In the genomic region with DNA sequence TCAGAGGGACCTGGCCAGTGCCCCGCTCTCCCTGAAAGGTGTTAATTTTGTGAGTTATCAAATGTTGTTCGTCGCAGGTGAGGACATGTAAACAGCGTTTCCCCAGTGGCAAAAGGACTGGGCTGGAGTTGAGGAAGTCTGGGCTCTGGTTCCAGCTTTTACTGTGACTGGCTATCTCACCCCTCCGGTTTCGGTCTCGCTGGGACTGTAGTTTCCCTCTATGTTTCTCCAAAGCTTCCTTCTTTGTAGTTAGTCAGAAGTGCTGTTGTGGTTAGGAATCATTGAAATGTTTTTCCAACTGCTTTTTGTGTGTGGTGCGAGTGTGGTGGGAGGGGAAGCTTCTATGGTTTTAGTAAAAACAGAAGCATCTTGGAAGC, we compare ENCODE assay signal across 8 cellular contexts. TPM values are rescaled to one million over a fixed set of nuclear protein-coding genes. Genes with fewer than 3 reads are reported as not detected.
A peak's percentile ranks its signal among the peaks of the same experiment; 100 is the strongest.
DNase-seq lines count a peak whose midpoint lies in the region; ATAC-seq and TF ChIP-seq lines count a peak whose summit lies in the region.
"Had no signal": no experiment of that assay in that cellular context is flagged by ENCODE, and none has a peak within 500 bp of the region (broad histone marks: within the 10 kb centered on the region; RNA-seq: fewer than 3 reads in every experiment).

No MANE protein-coding gene starts in this region.

- CTCF ChIA-PET in WTC11 (lab: Charles Lee): interaction anchor here (0.9 to 2.8 kb wide), 23 partner anchors 9 to 968 kb away, joined by 3 to 77 read pairs (median 6); a partner anchor contains a TSS
- CTCF ChIA-PET in activated CD4-positive, alpha-beta memory T cell treated with anti-CD3 and anti-CD28 coated beads for 36 hours (lab: Charles Lee): interaction anchor here (0.9 to 2.3 kb wide), 6 partner anchors 12 to 338 kb away, joined by 3 to 13 read pairs (median 5); no protein-coding TSS in a partner anchor

- no peaks in the 10 kb centered on the region for H3K9me3 Mint-ChIP-seq in WTC11
- H3K9me3 Mint-ChIP-seq in activated CD4-positive, alpha-beta memory T cell treated with anti-CD3 and anti-CD28 coated beads for 36 hours: no peaks in the 10 kb centered on the region

- peak overlapping the region; percentile 84 for H3K4me3 Mint-ChIP-seq in WTC11
- H3K4me3 Mint-ChIP-seq in activated CD4-positive, alpha-beta memory T cell treated with anti-CD3 and anti-CD28 coated beads for 36 hours: no peak overlapping the region

- H3K27me3 ChIP-seq in HL-60 (ENCODE audit: insufficient read depth, poor library complexity, severe bottlenecking): peaks cover 12% of the 10 kb centered on the region
- no peaks in the 10 kb centered on the region for H3K27me3 ChIP-seq in right cardiac atrium (ENCODE audit: control insufficient read depth, insufficient read depth)
- H3K27me3 ChIP-seq in WERI-Rb-1 (ENCODE audit: insufficient read depth, low read depth, severe bottlenecking): no peaks in the 10 kb centered on the region

- H3K4me3 ChIP-seq in HL-60 (replicated peaks; ENCODE audit: insufficient read depth, low read length) (peak overlapping the region; percentile 15; the same call in 1 of the 2 replicates), right cardiac atrium (ENCODE audit: low read length) (peak overlapping the region; percentile 59), skin epidermis (peak overlapping the region in 3 of 7 experiments; percentile 45 to 68 (median 66)), WERI-Rb-1 (ENCODE audit: low read depth, low read length) (no peak overlapping the region)

- H3K4me1 Mint-ChIP-seq in WTC11: peaks cover 57% of the 10 kb centered on the region
- peaks cover 19% of the 10 kb centered on the region for H3K4me1 Mint-ChIP-seq in activated CD4-positive, alpha-beta memory T cell treated with anti-CD3 and anti-CD28 coated beads for 36 hours (ENCODE audit: low read depth)

- H3K9me3 ChIP-seq in right cardiac atrium (ENCODE audit: control insufficient read depth, low read length) (no peaks in the 10 kb centered on the region), WERI-Rb-1 (ENCODE audit: severe bottlenecking) (no peaks in the 10 kb centered on the region)

- H3K36me3 Mint-ChIP-seq in WTC11: no peaks in the 10 kb centered on the region
- no peaks in the 10 kb centered on the region for H3K36me3 Mint-ChIP-seq in activated CD4-positive, alpha-beta memory T cell treated with anti-CD3 and anti-CD28 coated beads for 36 hours

- no peaks in the 10 kb centered on the region for H3K4me1 ChIP-seq in right cardiac atrium (ENCODE audit: control insufficient read depth, insufficient read depth, low read length)

- no peak overlapping the region for H3K27ac ChIP-seq in HL-60 (replicated peaks)
- H3K27ac ChIP-seq in right cardiac atrium (ENCODE audit: low read length): no peak overlapping the region
- H3K27ac ChIP-seq in skin epidermis: peak overlapping the region in 15 of 21 experiments; percentile 14 to 93 (median 80)
- no peak overlapping the region for H3K27ac ChIP-seq in WERI-Rb-1

- DNase-seq in HL-60 (ENCODE audit: low read depth in 1 of 2, low spot score in 1 of 2) (peak in 1 of 2 experiments; percentile 27), WTC11 (ENCODE audit: low spot score) (no peak), right cardiac atrium (peak in 1 of 3 donors; percentile 36), WERI-Rb-1 (no peak)
- DNase-seq in activated CD4-positive, alpha-beta memory T cell treated with anti-CD3 and anti-CD28 coated beads for 36 hours: no peak
- DNase-seq in activated CD8-positive, alpha-beta memory T cell treated with anti-CD3 and anti-CD28 coated beads for 24 hours: no peak
- DNase-seq: NCI-H345 had no signal

- peaks cover 18% of the 10 kb centered on the region for H3K27me3 Mint-ChIP-seq in WTC11 (ENCODE audit: low read depth)
- H3K27me3 Mint-ChIP-seq in activated CD4-positive, alpha-beta memory T cell treated with anti-CD3 and anti-CD28 coated beads for 36 hours: peaks cover 45% of the 10 kb centered on the region

- ATAC-seq in WTC11 (no peak), right cardiac atrium (peak; percentile 45 to 50)

- H3K27ac Mint-ChIP-seq in WTC11: 0 out of 2 replicates have a peak overlapping the region, but pooled peaks have one; percentile 58
- no peak overlapping the region for H3K27ac Mint-ChIP-seq in activated CD4-positive, alpha-beta memory T cell treated with anti-CD3 and anti-CD28 coated beads for 36 hours

- no peaks in the 10 kb centered on the region for H3K36me3 ChIP-seq in WERI-Rb-1

- WGBS in right cardiac atrium: 26% methylated on average over 8 of the region's 8 CpGs

- TF ChIP-seq CTCF in HL-60 (IDR thresholded peaks at IDR 0.05; ENCODE audit: insufficient read depth, low read length) (no peak), WTC11 (IDR thresholded peaks at IDR 0.05) (no peak), WERI-Rb-1 (IDR thresholded peaks at IDR 0.05; ENCODE audit: low read depth, low read length) (no peak)

- intact Hi-C loops in right cardiac atrium (cut with DNase I): loop anchor here in 2 of 4 donors (5.0 to 10.0 kb wide), 3 partner anchors 96 to 361 kb away; no protein-coding TSS in a partner anchor
- intact Hi-C loops in activated CD4-positive, alpha-beta memory T cell treated with anti-CD3 and anti-CD28 coated beads for 36 hours (cut with micrococcal nuclease): loop anchor here (5.0 kb wide), 1 partner anchor 96 kb away; no protein-coding TSS in a partner anchor

- POLR2A ChIA-PET in WTC11 (lab: Charles Lee): interaction anchor here (0.7 to 1.0 kb wide), 2 partner anchors 13 to 38 kb away, joined by 3 read pairs; no protein-coding TSS in a partner anchor
- POLR2A ChIA-PET in activated CD4-positive, alpha-beta memory T cell treated with anti-CD3 and anti-CD28 coated beads for 36 hours (lab: Charles Lee): no interaction called here

TF ChIP-seq in WTC11, 78 proteins besides CTCF, POLR2A, EP300 and RAD21:
- TF ChIP-seq FOXP1 (CRISPR knock-in tag; IDR thresholded peaks at IDR 0.05; ENCODE audit: borderline replicate concordance) (no peak), SOX15 (CRISPR knock-in tag; IDR thresholded peaks at IDR 0.05) (no peak), RORB (CRISPR knock-in tag; IDR thresholded peaks at IDR 0.05) (no peak), NR2C2 (CRISPR knock-in tag; IDR thresholded peaks at IDR 0.05) (no peak), SMAD3 (CRISPR knock-in tag; IDR thresholded peaks at IDR 0.05; ENCODE audit: borderline replicate concordance) (no peak), NFATC4 (CRISPR knock-in tag; IDR thresholded peaks at IDR 0.05) (no peak), NFYB (CRISPR knock-in tag; conservative IDR thresholded peaks at IDR 0.05; ENCODE audit: low read depth) (no peak), ELF4 (CRISPR knock-in tag; IDR thresholded peaks at IDR 0.05; ENCODE audit: low read depth) (no peak), NR1H2 (CRISPR knock-in tag; IDR thresholded peaks at IDR 0.05) (no peak), ZNF219 (CRISPR knock-in tag; IDR thresholded peaks at IDR 0.05; ENCODE audit: borderline replicate concordance) (no peak)

RNA-seq across cellular contexts. Expression of a gene that starts 1.0 kb away (rescaled TPM):
- total RNA-seq in WTC11 (2021): 4.4 to 5.9 TPM (median 5.7 TPM) in 3 replicates
- 1 to 10 TPM; 1.2 to 2.0 (median 1.3) TPM for total RNA-seq in right cardiac atrium
- 1.3 TPM for polyA plus RNA-seq in right cardiac atrium
- total RNA-seq in activated CD4-positive, alpha-beta memory T cell treated with anti-CD3 and anti-CD28 coated beads for 36 hours: under 1 TPM; 0.07 to 0.22 TPM

Comparison
In these comparisons a context has a peak if more than half of its experiments do, and no peak if none do; other contexts are left out.
1. H3K27ac ChIP-seq: peak in skin epidermis (15 of 21); none in HL-60 (single experiment), right cardiac atrium (single experiment) and WERI-Rb-1 (single experiment).